8 cellular contexts compared by ENCODE assay signal in the genomic region with DNA sequence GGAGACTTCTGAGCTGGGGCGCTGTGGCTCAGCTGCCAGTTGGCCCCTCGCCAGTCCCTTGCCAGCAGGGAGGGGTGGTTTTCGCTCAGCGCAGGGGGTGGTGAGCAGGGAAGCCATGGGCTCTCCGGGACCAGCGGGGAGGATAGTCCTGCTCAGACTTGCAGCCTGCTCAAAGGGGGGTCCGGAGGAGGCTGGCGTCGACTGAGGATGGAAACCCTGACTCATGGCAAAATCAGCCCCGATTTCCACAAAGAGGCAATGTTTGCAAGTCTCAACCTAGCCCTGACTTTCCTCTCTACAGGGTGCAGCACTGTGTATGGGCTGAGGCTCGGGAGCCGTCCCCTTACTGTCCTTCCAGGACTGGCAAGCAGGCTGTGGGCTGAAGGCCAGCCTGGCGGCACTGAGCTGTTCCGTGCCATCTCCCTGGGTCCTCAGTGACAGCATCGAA. TPM values are rescaled to one million over a fixed set of nuclear protein-coding genes. Genes with fewer than 3 reads are reported as not detected.
DNase-seq lines count a peak whose midpoint lies in the region; ATAC-seq and TF ChIP-seq lines count a peak whose summit lies in the region.

No MANE protein-coding gene starts in this region.

- POLR2A ChIA-PET in RWPE1 (lab: Yijun Ruan, JAX; ENCODE audit: low non-redundant PET), result interaction anchor here (0.6 kb wide), 2 partner anchors 559 to 1148 kb away, joined by 3 to 4 read pairs; no protein-coding TSS in a partner anchor

- peak overlapping the region in 2 of 3 donors; percentile 1 to 50 for H3K9ac ChIP-seq in skeletal muscle tissue (ENCODE audit: low read depth in 1 of 3, low read length in 3 of 3)

- peaks cover 9 to 16% (median 14%) of the 10 kb centered on the region in 3 donors for H3K4me1 ChIP-seq in skeletal muscle tissue (ENCODE audit: control insufficient read depth in 3 of 3, insufficient read depth in 3 of 3, low read length in 3 of 3)

- peaks cover 4 to 40% (median 8%) of the 10 kb centered on the region in 3 donors for H3K27me3 ChIP-seq in skeletal muscle tissue (ENCODE audit: control insufficient read depth in 3 of 3, insufficient read depth in 3 of 3, low read length in 3 of 3)

- peaks cover 6 to 12% (median 6%) of the 10 kb centered on the region in 3 donors for H3K36me3 ChIP-seq in skeletal muscle tissue (ENCODE audit: control insufficient read depth in 3 of 3, insufficient read depth in 3 of 3, low read length in 3 of 3)

- CTCF ChIA-PET in RWPE1 (lab: Yijun Ruan, JAX), result interaction anchor here (0.6 kb wide), 1 partner anchor 11 kb away, joined by 3 read pairs; no protein-coding TSS in a partner anchor

- DNase-seq in EL (peak; percentile 87), RWPE1 (ENCODE audit: low spot score) (peak; percentile 94), fibroblast of villous mesenchyme (ENCODE audit: low read depth) (peak; percentile 72), NK-92 (lab: John Stamatoyannopoulos, UW; ENCODE audit: unreplicated experiment) (no peak), NOMO-1 treated with DMSO at 0.1 percent for 48 hours (lab: John Stamatoyannopoulos, UW; ENCODE audit: unreplicated experiment) (no peak), NCI-H1930 (lab: John Stamatoyannopoulos, UW) (no peak)

- H3K4me3 ChIP-seq in fibroblast of villous mesenchyme (ENCODE audit: low read depth, low read length) (no peak overlapping the region), skeletal muscle tissue (ENCODE audit: low read length in 3 of 3) (peak overlapping the region in 2 of 3 donors; percentile 35 to 46)

- TF ChIP-seq CTCF in RWPE1 (conservative IDR thresholded peaks at IDR 0.05; ENCODE audit: low read depth) (no peak), fibroblast of villous mesenchyme (IDR thresholded peaks at IDR 0.05; ENCODE audit: insufficient read depth, low read depth, low read length) (no peak)

- ATAC-seq in GM18907 (IDR thresholded peaks at IDR 0.05; ENCODE audit: unreplicated experiment), result no peak

- H3K27ac ChIP-seq in RWPE1 (peak overlapping the region; percentile 97), skeletal muscle tissue (ENCODE audit: low read depth, low read length) (no peak overlapping the region)

- H3K9me3 ChIP-seq in skeletal muscle tissue (ENCODE audit: control insufficient read depth in 3 of 3, low read length in 3 of 3), result no peaks in the 10 kb centered on the region

RNA-seq across cellular contexts. Expression of gene FBLN1, which starts 35.1 kb away (rescaled TPM):
- total RNA-seq in fibroblast of villous mesenchyme (102 and 256 TPM in 2 replicates), skeletal muscle tissue (105 TPM)

Comparison
In these comparisons a context has a peak if more than half of its experiments do, and no peak if none do; other contexts are left out.
1. DNase-seq: peak in EL (single experiment), RWPE1 (single experiment) and fibroblast of villous mesenchyme (single experiment); none in NK-92 (single experiment), NOMO-1 treated with DMSO at 0.1 percent for 48 hours (single experiment) and NCI-H1930 (0 of 2).